ENCODE assay signal across 8 cellular contexts in genomic region chr7:101165075-101165957, GRCh38. TPM values are rescaled to one million over a fixed set of nuclear protein-coding genes. Genes with fewer than 3 reads are reported as not detected.
A peak's percentile ranks its signal among the peaks of the same experiment; 100 is the strongest.
DNase-seq lines count a peak whose midpoint lies in the region; ATAC-seq and TF ChIP-seq lines count a peak whose summit lies in the region.

VGF (minus strand) TSS chr7:101165569; CDS start chr7:101164843, 726 bp downstream.

- H3K27ac Mint-ChIP-seq in central memory CD8-positive, alpha-beta T cell (ENCODE audit: low read depth) = peak within 1 kb of the TSS; percentile 89

- no peak for TF ChIP-seq CTCF in A673 (conservative IDR thresholded peaks at IDR 0.05; ENCODE audit: low read depth, low read length)
- TF ChIP-seq CTCF in kidney epithelial cell (IDR thresholded peaks at IDR 0.05; ENCODE audit: insufficient read depth, low read length, poor library complexity, severe bottlenecking) = no peak

- DNase-seq in A673 (ENCODE audit: low spot score) (peak; percentile 97), NCI-H460 (ENCODE audit: extremely low read depth, low read depth) (peak; percentile 95), kidney epithelial cell (ENCODE audit: low read depth) (no peak)
- peak; percentile 95 for DNase-seq in activated CD4-positive, CD25-positive, alpha-beta regulatory T cell treated with anti-CD3 and anti-CD28 coated beads, Interleukin-2, amount 50 U/mL, for 72 hours
- DNase-seq in central memory CD8-positive, alpha-beta T cell (ENCODE audit: low spot score in 2 of 2) = peak; percentile 83 to 87
- DNase-seq in stimulated activated CD4-positive, alpha-beta T cell treated with anti-CD3 and anti-CD28 coated beads, Interleukin-1b, Interleukin-23, amount 100 ng/mL, for 4 hours (ENCODE audit: low read depth in 2 of 2) = peak; percentile 84 to 90

- H3K36me3 ChIP-seq in A673 (ENCODE audit: insufficient read depth, low read length, poor library complexity, severe bottlenecking) (no peaks in the 10 kb centered on the region), kidney epithelial cell (ENCODE audit: control insufficient read depth, insufficient read depth, low read length) (no peaks in the 10 kb centered on the region)

- H3K9me3 Mint-ChIP-seq in central memory CD8-positive, alpha-beta T cell = no peaks in the 10 kb centered on the region

- H3K27me3 ChIP-seq in A673 (replicated peaks; ENCODE audit: insufficient read depth, low read depth, low read length, poor library complexity) (peaks cover 38% of the 10 kb centered on the region), kidney epithelial cell (ENCODE audit: control insufficient read depth, insufficient read depth, low read length) (peaks cover 40% of the 10 kb centered on the region)

- H3K4me3 Mint-ChIP-seq in central memory CD8-positive, alpha-beta T cell = peak within 1 kb of the TSS; percentile 78

- POLR2A ChIA-PET in A673 (lab: Charles Lee; ENCODE audit: low non-redundant PET) = no interaction called here

- peak within 1 kb of the TSS; percentile 49 for H3K4me3 ChIP-seq in A673 (ENCODE audit: low read depth, low read length, poor library complexity, severe bottlenecking)
- peak within 1 kb of the TSS; percentile 44 for H3K4me3 ChIP-seq in kidney epithelial cell (ENCODE audit: low read depth, low read length)

- no TSS peak for BruUV-seq in A673 (replicated peaks; lab: Mats Ljungman, UMichigan)

- intact Hi-C loops in A673 (cut with micrococcal nuclease; ENCODE audit: unreplicated experiment) = no loop called here

- no peak within 1 kb of the TSS for H3K27ac ChIP-seq in A673 (ENCODE audit: low read depth, low read length, poor library complexity, severe bottlenecking)

- H3K4me1 ChIP-seq in A673 (ENCODE audit: insufficient read depth, low read length, poor library complexity, severe bottlenecking) = peaks cover 57% of the 10 kb centered on the region

- peak; percentile 72 for ATAC-seq in GM18909 (IDR thresholded peaks at IDR 0.05; ENCODE audit: poor library complexity, unreplicated experiment)
- ATAC-seq in HG03432 (IDR thresholded peaks at IDR 0.05; ENCODE audit: unreplicated experiment) = peak; percentile 72
- peak; percentile 90 for ATAC-seq in central memory CD8-positive, alpha-beta T cell (replicated peaks; ENCODE audit: extremely low read depth, poor library complexity, severe bottlenecking)

- CTCF ChIA-PET in A673 (lab: Charles Lee) = interaction anchor here (0.8 to 2.1 kb wide), 3 partner anchors 9 to 27 kb away, joined by 3 to 5 read pairs (median 5); no protein-coding TSS in a partner anchor

- H3K27me3 Mint-ChIP-seq in central memory CD8-positive, alpha-beta T cell = peaks cover 68% of the 10 kb centered on the region

- H3K4me1 Mint-ChIP-seq in central memory CD8-positive, alpha-beta T cell = peaks cover 28% of the 10 kb centered on the region

- peaks cover 20% of the 10 kb centered on the region for H3K36me3 Mint-ChIP-seq in central memory CD8-positive, alpha-beta T cell (ENCODE audit: insufficient read depth)

- no peaks in the 10 kb centered on the region for H3K9me3 ChIP-seq in A673 (ENCODE audit: low read depth, low read length, poor library complexity, severe bottlenecking)

RNA-seq across cellular contexts. Expression of gene VGF, which starts in this region (rescaled TPM):
- total RNA-seq in A673 (2021) (14.4 and 16.0 TPM in 2 replicates), kidney epithelial cell (17.5 and 17.8 TPM in 2 replicates)
- total RNA-seq in NCI-H460 (2014; rRNA removed; shearing (Covaris generic)) = 11.6 and 15.4 TPM in 2 replicates
- polyA plus RNA-seq in NCI-H460 (2014; cell fraction: nucleus; rRNA removed) = 5.5 and 6.0 TPM in 2 replicates
